In genomic region chr1:161165742-161166668, GRCh38 we compare ENCODE assay signal across 8 cellular contexts. TPM values are rescaled to one million over a fixed set of nuclear protein-coding genes. Genes with fewer than 3 reads are reported as not detected.
A peak's percentile ranks its signal among the peaks of the same experiment; 100 is the strongest.
DNase-seq lines count a peak whose midpoint lies in the region; ATAC-seq and TF ChIP-seq lines count a peak whose summit lies in the region.

TSS of gene PPOX (plus strand) at chr1:161166426. CDS start at chr1:161166848, 422 bp downstream.

- peak; percentile 56 for TF ChIP-seq CTCF in CD14-positive monocyte (IDR thresholded peaks at IDR 0.05)

- H3K9me3 Mint-ChIP-seq in CD14-positive monocyte, result no peaks in the 10 kb centered on the region
- no peaks in the 10 kb centered on the region for H3K9me3 Mint-ChIP-seq in activated CD4-positive, alpha-beta T cell treated with anti-CD3 and anti-CD28 coated beads, Interleukin-2, amount 10 ng/mL, durations not matched to agents 7 days and 5 days

- CTCF ChIA-PET in activated CD4-positive, alpha-beta T cell treated with anti-CD3 and anti-CD28 coated beads, Interleukin-2, amount 10 ng/mL, durations not matched to agents 7 days and 5 days (lab: Charles Lee), result interaction anchor here (0.5 to 4.7 kb wide), 30 partner anchors 9 to 234 kb away, joined by 3 to 30 read pairs (median 4); partner anchors contain the start of genes ARHGAP30, B4GALT3, DEDD and FCER1G

- peak; percentile 92 for ATAC-seq in GM19351 (IDR thresholded peaks at IDR 0.05; ENCODE audit: unreplicated experiment)
- ATAC-seq in HG03521 (IDR thresholded peaks at IDR 0.05; ENCODE audit: unreplicated experiment), result peak; percentile 83
- ATAC-seq in left lobe of liver, result peak; percentile 93

- DNase-seq in CD14-positive monocyte (ENCODE audit: low spot score) (peak; percentile 95), NCI-H69 (lab: John Stamatoyannopoulos, UW) (peak; percentile 99), dedifferentiated amniotic fluid mesenchymal stem cell (ENCODE audit: extremely low spot score) (peak; percentile 99), left lobe of liver (ENCODE audit: low spot score) (peak; percentile 98)
- peak; percentile 98 for DNase-seq in activated CD4-positive, alpha-beta T cell treated with anti-CD3 and anti-CD28 coated beads, Interleukin-2, amount 10 ng/mL, durations not matched to agents 7 days and 5 days
- peak; percentile 82 for DNase-seq in stimulated activated CD4-positive, alpha-beta T cell treated with anti-CD3 and anti-CD28 coated beads, Interleukin-2, amount 100 ng/mL, for 4 hours (ENCODE audit: low read depth)

- peaks cover 55 to 67% of the 10 kb centered on the region in 2 donors for H3K36me3 Mint-ChIP-seq in CD14-positive monocyte
- peaks cover 31% of the 10 kb centered on the region for H3K36me3 Mint-ChIP-seq in activated CD4-positive, alpha-beta T cell treated with anti-CD3 and anti-CD28 coated beads, Interleukin-2, amount 10 ng/mL, durations not matched to agents 7 days and 5 days (ENCODE audit: low read depth)

- H3K27ac Mint-ChIP-seq in CD14-positive monocyte, result peak within 1 kb of the TSS; percentile 95 to 99 (median 97)
- H3K27ac Mint-ChIP-seq in activated CD4-positive, alpha-beta T cell treated with anti-CD3 and anti-CD28 coated beads, Interleukin-2, amount 10 ng/mL, durations not matched to agents 7 days and 5 days, result peak within 1 kb of the TSS; percentile 97

- peak within 1 kb of the TSS; percentile 83 to 94 for H3K4me3 Mint-ChIP-seq in CD14-positive monocyte
- peak within 1 kb of the TSS; percentile 85 for H3K4me3 Mint-ChIP-seq in activated CD4-positive, alpha-beta T cell treated with anti-CD3 and anti-CD28 coated beads, Interleukin-2, amount 10 ng/mL, durations not matched to agents 7 days and 5 days

- peaks cover 38% of the 10 kb centered on the region for H3K4me1 Mint-ChIP-seq in CD14-positive monocyte
- peaks cover 50% of the 10 kb centered on the region for H3K4me1 Mint-ChIP-seq in activated CD4-positive, alpha-beta T cell treated with anti-CD3 and anti-CD28 coated beads, Interleukin-2, amount 10 ng/mL, durations not matched to agents 7 days and 5 days

- intact Hi-C loops in CD14-positive monocyte (cut with micrococcal nuclease), result no loop called here

- POLR2A ChIA-PET in activated CD4-positive, alpha-beta T cell treated with anti-CD3 and anti-CD28 coated beads, Interleukin-2, amount 10 ng/mL, durations not matched to agents 7 days and 5 days (lab: Charles Lee), result interaction anchor here (0.8 to 1.3 kb wide), 2 partner anchors 16 to 60 kb away, joined by 4 to 6 read pairs; partner anchors contain the start of gene TOMM40L

- peaks cover 0 to 2% (median 0%) of the 10 kb centered on the region in 3 donors for H3K27me3 Mint-ChIP-seq in CD14-positive monocyte (ENCODE audit: low read depth in 3 of 3)
- no peaks in the 10 kb centered on the region for H3K27me3 Mint-ChIP-seq in activated CD4-positive, alpha-beta T cell treated with anti-CD3 and anti-CD28 coated beads, Interleukin-2, amount 10 ng/mL, durations not matched to agents 7 days and 5 days

RNA-seq across cellular contexts. Expression of gene PPOX, which starts in this region (rescaled TPM):
- polyA plus RNA-seq in CD14-positive monocyte, result 10 to 100 TPM; 10.5 to 10.8 TPM
- 10 to 100 TPM; 33.6 to 40.7 TPM for total RNA-seq in activated CD4-positive, alpha-beta T cell treated with anti-CD3 and anti-CD28 coated beads, Interleukin-2, amount 10 ng/mL, durations not matched to agents 7 days and 5 days
- 9.3 TPM for total RNA-seq in left lobe of liver

Comparison
In these comparisons a context has a peak if more than half of its experiments do, and no peak if none do; other contexts are left out.
1. Peak in every context shown above with its lines: DNase-seq and ATAC-seq.